ENCODE assay signal across 1 cellular context in genomic region chr9:129412814-129413536, GRCh38.
A peak's percentile ranks its signal among the peaks of the same experiment; 100 is the strongest.
TF ChIP-seq lines count a peak whose summit lies in the region.

No MANE protein-coding gene starts in this region.

TF ChIP-seq in K562, 482 proteins besides CTCF, POLR2A, EP300 and RAD21 (continued from another document and continues in another):
- TF ChIP-seq ATF6 (CRISPR knock-in tag; IDR thresholded peaks at IDR 0.05), result no peak
- TF ChIP-seq TRIM24 (IDR thresholded peaks at IDR 0.05), result no peak
- TF ChIP-seq, protein P1, sequence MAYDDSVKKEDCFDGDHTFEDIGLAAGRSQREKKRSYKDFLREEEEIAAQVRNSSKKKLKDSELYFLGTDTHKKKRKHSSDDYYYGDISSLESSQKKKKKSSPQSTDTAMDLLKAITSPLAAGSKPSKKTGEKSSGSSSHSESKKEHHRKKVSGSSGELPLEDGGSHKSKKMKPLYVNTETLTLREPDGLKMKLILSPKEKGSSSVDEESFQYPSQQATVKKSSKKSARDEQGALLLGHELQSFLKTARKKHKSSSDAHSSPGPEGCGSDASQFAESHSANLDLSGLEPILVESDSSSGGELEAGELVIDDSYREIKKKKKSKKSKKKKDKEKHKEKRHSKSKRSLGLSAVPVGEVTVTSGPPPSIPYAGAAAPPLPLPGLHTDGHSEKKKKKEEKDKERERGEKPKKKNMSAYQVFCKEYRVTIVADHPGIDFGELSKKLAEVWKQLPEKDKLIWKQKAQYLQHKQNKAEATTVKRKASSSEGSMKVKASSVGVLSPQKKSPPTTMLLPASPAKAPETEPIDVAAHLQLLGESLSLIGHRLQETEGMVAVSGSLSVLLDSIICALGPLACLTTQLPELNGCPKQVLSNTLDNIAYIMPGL (CRISPR knock-in tag; IDR thresholded peaks at IDR 0.05), result no peak
- TF ChIP-seq BRF1 (IDR thresholded peaks at IDR 0.05; ENCODE audit: borderline replicate concordance, extremely low read depth, insufficient read length), result no peak
- no peak for TF ChIP-seq NR1H2 (CRISPR knock-in tag; IDR thresholded peaks at IDR 0.05)
- TF ChIP-seq, protein P2, sequence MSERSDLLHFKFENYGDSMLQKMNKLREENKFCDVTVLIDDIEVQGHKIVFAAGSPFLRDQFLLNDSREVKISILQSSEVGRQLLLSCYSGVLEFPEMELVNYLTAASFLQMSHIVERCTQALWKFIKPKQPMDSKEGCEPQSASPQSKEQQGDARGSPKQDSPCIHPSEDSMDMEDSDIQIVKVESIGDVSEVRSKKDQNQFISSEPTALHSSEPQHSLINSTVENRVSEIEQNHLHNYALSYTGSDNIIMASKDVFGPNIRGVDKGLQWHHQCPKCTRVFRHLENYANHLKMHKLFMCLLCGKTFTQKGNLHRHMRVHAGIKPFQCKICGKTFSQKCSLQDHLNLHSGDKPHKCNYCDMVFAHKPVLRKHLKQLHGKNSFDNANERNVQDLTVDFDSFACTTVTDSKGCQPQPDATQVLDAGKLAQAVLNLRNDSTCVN (CRISPR knock-in tag; IDR thresholded peaks at IDR 0.05), result 0 out of 2 replicates have a peak, but pooled peaks have one; percentile 35
- TF ChIP-seq HMGN3 (IDR thresholded peaks at IDR 0.05; ENCODE audit: borderline replicate concordance, extremely low read depth, insufficient read length, low read depth, low read length), result no peak
- no peak for TF ChIP-seq DLX4 (CRISPR knock-in tag; IDR thresholded peaks at IDR 0.05)
- TF ChIP-seq MTA1 (IDR thresholded peaks at IDR 0.05; ENCODE audit: borderline replicate concordance), result no peak
- TF ChIP-seq HDAC8 (tag; IDR thresholded peaks at IDR 0.05), result peak; percentile 70; the same call in 1 of the 2 replicates
- peak; percentile 65; the same call in 1 of the 2 replicates for TF ChIP-seq GATAD2A (IDR thresholded peaks at IDR 0.05)
- TF ChIP-seq ZNF263 (CRISPR knock-in tag; IDR thresholded peaks at IDR 0.05; ENCODE audit: borderline replicate concordance), result no peak
- TF ChIP-seq XRCC5 (IDR thresholded peaks at IDR 0.05; ENCODE audit: low read depth, low read length), result peak; percentile 47; the same call in 1 of the 2 replicates
- 0 out of 2 replicates have a peak, but pooled peaks have one; percentile 13 for TF ChIP-seq TSHZ1 (CRISPR knock-in tag; IDR thresholded peaks at IDR 0.05)
- TF ChIP-seq ZSCAN32 (CRISPR knock-in tag; IDR thresholded peaks at IDR 0.05), result 0 out of 2 replicates have a peak, but pooled peaks have one; percentile 35
- TF ChIP-seq MYC (IDR thresholded peaks at IDR 0.05; ENCODE audit: low read depth, low read length), result peak; percentile 54; the same call in 1 of the 2 replicates
- TF ChIP-seq MYC (CRISPR knock-in tag; IDR thresholded peaks at IDR 0.05; ENCODE audit: borderline replicate concordance, low read depth), result peak; percentile 27; the same call in 1 of the 2 replicates
- TF ChIP-seq LARP7 (IDR thresholded peaks at IDR 0.05), result no peak
- peak; percentile 39; the same call in 1 of the 2 replicates for TF ChIP-seq ATF3 (IDR thresholded peaks at IDR 0.05)
- no peak for TF ChIP-seq ATF3 (CRISPR knock-in tag; conservative IDR thresholded peaks at IDR 0.05)
- TF ChIP-seq ZNF644 (tag; IDR thresholded peaks at IDR 0.05; ENCODE audit: low read depth), result peak; percentile 24; the same call in 1 of the 2 replicates
- no peak for TF ChIP-seq RBM39 (optimal IDR thresholded peaks at IDR 0.05; ENCODE audit: low read depth, low read length)
- 0 out of 2 replicates have a peak, but pooled peaks have one; percentile 40 for TF ChIP-seq ZNF449 (CRISPR knock-in tag; IDR thresholded peaks at IDR 0.05)
- no peak for TF ChIP-seq U2AF2 (optimal IDR thresholded peaks at IDR 0.05; ENCODE audit: low read depth, low read length)
- no peak for TF ChIP-seq NR2C2 (CRISPR knock-in tag; IDR thresholded peaks at IDR 0.05)
- peak; percentile 65 for TF ChIP-seq NR2C2 (tag; IDR thresholded peaks at IDR 0.05)
- no peak for TF ChIP-seq FOXP1 (CRISPR knock-in tag; IDR thresholded peaks at IDR 0.05)
- TF ChIP-seq MEF2A (IDR thresholded peaks at IDR 0.05; ENCODE audit: control insufficient read depth, low read depth, low read length), result no peak
- TF ChIP-seq JUND (IDR thresholded peaks at IDR 0.05; ENCODE audit: borderline replicate concordance, low read depth, low read length), result peak; percentile 41; the same call in 1 of the 2 replicates
- no peak; the same call in 2 of the 3 replicates for TF ChIP-seq JUND (tag; IDR thresholded peaks at IDR 0.05; ENCODE audit: borderline replicate concordance, low read depth, low read length)
- peak; percentile 8; the same call in 1 of the 2 replicates for TF ChIP-seq DEAF1 (CRISPR knock-in tag; IDR thresholded peaks at IDR 0.05)
- TF ChIP-seq, protein P3, sequence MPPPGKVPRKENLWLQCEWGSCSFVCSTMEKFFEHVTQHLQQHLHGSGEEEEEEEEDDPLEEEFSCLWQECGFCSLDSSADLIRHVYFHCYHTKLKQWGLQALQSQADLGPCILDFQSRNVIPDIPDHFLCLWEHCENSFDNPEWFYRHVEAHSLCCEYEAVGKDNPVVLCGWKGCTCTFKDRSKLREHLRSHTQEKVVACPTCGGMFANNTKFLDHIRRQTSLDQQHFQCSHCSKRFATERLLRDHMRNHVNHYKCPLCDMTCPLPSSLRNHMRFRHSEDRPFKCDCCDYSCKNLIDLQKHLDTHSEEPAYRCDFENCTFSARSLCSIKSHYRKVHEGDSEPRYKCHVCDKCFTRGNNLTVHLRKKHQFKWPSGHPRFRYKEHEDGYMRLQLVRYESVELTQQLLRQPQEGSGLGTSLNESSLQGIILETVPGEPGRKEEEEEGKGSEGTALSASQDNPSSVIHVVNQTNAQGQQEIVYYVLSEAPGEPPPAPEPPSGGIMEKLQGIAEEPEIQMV (tag; conservative IDR thresholded peaks at IDR 0.05; ENCODE audit: low read depth), result no peak
- TF ChIP-seq, protein P4, sequence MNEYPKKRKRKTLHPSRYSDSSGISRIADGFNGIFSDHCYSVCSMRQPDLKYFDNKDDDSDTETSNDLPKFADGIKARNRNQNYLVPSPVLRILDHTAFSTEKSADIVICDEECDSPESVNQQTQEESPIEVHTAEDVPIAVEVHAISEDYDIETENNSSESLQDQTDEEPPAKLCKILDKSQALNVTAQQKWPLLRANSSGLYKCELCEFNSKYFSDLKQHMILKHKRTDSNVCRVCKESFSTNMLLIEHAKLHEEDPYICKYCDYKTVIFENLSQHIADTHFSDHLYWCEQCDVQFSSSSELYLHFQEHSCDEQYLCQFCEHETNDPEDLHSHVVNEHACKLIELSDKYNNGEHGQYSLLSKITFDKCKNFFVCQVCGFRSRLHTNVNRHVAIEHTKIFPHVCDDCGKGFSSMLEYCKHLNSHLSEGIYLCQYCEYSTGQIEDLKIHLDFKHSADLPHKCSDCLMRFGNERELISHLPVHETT (CRISPR knock-in tag; conservative IDR thresholded peaks at IDR 0.05 in 1 of 2, IDR thresholded peaks at IDR 0.05 in 1 of 2), result peak in 1 of 2 experiments; percentile 50; a peak in 1 of 4 replicates
- no peak for TF ChIP-seq ZNF445 (CRISPR knock-in tag; IDR thresholded peaks at IDR 0.05; ENCODE audit: low read depth)
- peak; percentile 81; the same call in 1 of the 2 replicates for TF ChIP-seq ZKSCAN8 (CRISPR knock-in tag; IDR thresholded peaks at IDR 0.05)
- TF ChIP-seq BCL6 (CRISPR knock-in tag; IDR thresholded peaks at IDR 0.05), result peak; percentile 45; the same call in 1 of the 2 replicates
